13 cellular contexts compared by ENCODE assay signal in genomic region chr11:67435031-67435726, GRCh38. TPM values are rescaled to one million over a fixed set of nuclear protein-coding genes. Genes with fewer than 3 reads are reported as not detected.
DNase-seq lines count a peak whose midpoint lies in the region; ATAC-seq, FAIRE-seq and TF ChIP-seq lines count a peak whose summit lies in the region.
"Had no signal": no experiment of that assay in that cellular context is flagged by ENCODE, and none has a peak within 500 bp of the region (broad histone marks: within the 10 kb centered on the region; RNA-seq: fewer than 3 reads in every experiment).

No MANE protein-coding gene starts in this region.

- no peaks in the 10 kb centered on the region for H3K79me1 ChIP-seq in mesendoderm (ENCODE audit: low read length)

- no peak overlapping the region for H3K18ac ChIP-seq in mesendoderm (ENCODE audit: low read length)

- no peak overlapping the region for H3K4ac ChIP-seq in mesendoderm (ENCODE audit: low read depth, low read length)

- H3K27ac ChIP-seq in CD4-positive, alpha-beta T cell (ENCODE audit: low read depth, low read length) = peak overlapping the region; percentile 94
- no peak overlapping the region for H3K27ac ChIP-seq in mesendoderm (ENCODE audit: low read depth, low read length)
- no peak overlapping the region for H3K27ac ChIP-seq in right lobe of liver
- H3K27ac ChIP-seq: thyroid gland had no signal

- no CpG with 5 or more reads among the region's 26 CpGs for WGBS in mesendoderm (ENCODE audit: extremely low coverage, insufficient coverage, low lambda C conversion rate)
- 69% methylated on average over 2 of the region's 26 CpGs for WGBS in right lobe of liver (ENCODE audit: insufficient coverage, low coverage, low lambda C conversion rate, missing lambda C conversion rate)

- no peak overlapping the region for H4K5ac ChIP-seq in mesendoderm (ENCODE audit: low read length)

- FAIRE-seq in H54 (lab: Jason Lieb, UNC) = no peak

- CTCF ChIA-PET in CD4-positive, alpha-beta T cell (lab: Charles Lee) = no interaction called here
- CTCF ChIA-PET in activated CD8-positive, alpha-beta T cell treated with anti-CD3 and anti-CD28 coated beads, Interleukin-2, amount 10 ng/mL, durations not matched to agents 7 days and 5 days (lab: Charles Lee) = interaction anchor here (1.0 kb wide), 1 partner anchor 71 kb away, joined by 3 read pairs; no protein-coding TSS in a partner anchor

- H4K8ac ChIP-seq in mesendoderm (ENCODE audit: low read depth, low read length) = no peak overlapping the region

- H3K4me3 ChIP-seq in mesendoderm (ENCODE audit: low read length) (no peak overlapping the region), right lobe of liver (no peak overlapping the region)
- H3K4me3 ChIP-seq: thyroid gland had no signal

- H3K27me3 ChIP-seq in CD4-positive, alpha-beta T cell (ENCODE audit: control insufficient read depth, insufficient read depth, low read length) = no peaks in the 10 kb centered on the region
- H3K27me3 ChIP-seq in mesendoderm (ENCODE audit: insufficient read depth, low read length, poor library complexity) (no peaks in the 10 kb centered on the region), right lobe of liver (no peaks in the 10 kb centered on the region)
- H3K27me3 ChIP-seq: thyroid gland had no signal

- ATAC-seq in CD4-positive, alpha-beta T cell (ENCODE audit: poor library complexity) = no peak
- ATAC-seq in activated CD8-positive, alpha-beta T cell treated with anti-CD3 and anti-CD28 coated beads, Interleukin-2, amount 10 ng/mL, durations not matched to agents 7 days and 5 days = no peak
- ATAC-seq in HG03175 (IDR thresholded peaks at IDR 0.05; ENCODE audit: unreplicated experiment) = no peak
- ATAC-seq in right lobe of liver = no peak

- H3K4me3 Mint-ChIP-seq in CD4-positive, alpha-beta T cell = peak overlapping the region; percentile 98
- peak overlapping the region; percentile 84 for H3K4me3 Mint-ChIP-seq in activated CD8-positive, alpha-beta T cell treated with anti-CD3 and anti-CD28 coated beads, Interleukin-2, amount 10 ng/mL, durations not matched to agents 7 days and 5 days
- H3K4me3 Mint-ChIP-seq: nephron had no signal

- H3K9me3 Mint-ChIP-seq in CD4-positive, alpha-beta T cell = no peaks in the 10 kb centered on the region
- no peaks in the 10 kb centered on the region for H3K9me3 Mint-ChIP-seq in activated CD8-positive, alpha-beta T cell treated with anti-CD3 and anti-CD28 coated beads, Interleukin-2, amount 10 ng/mL, durations not matched to agents 7 days and 5 days (ENCODE audit: insufficient read depth)
- H3K9me3 Mint-ChIP-seq: nephron had no signal

- H3K36me3 ChIP-seq in mesendoderm (ENCODE audit: control insufficient read depth, insufficient read depth, low read length) = peaks cover 2% of the 10 kb centered on the region
- peaks cover 0 to 52% (median 11%) of the 10 kb centered on the region in 4 donors for H3K36me3 ChIP-seq in right lobe of liver

- peaks cover 2% of the 10 kb centered on the region for H3K4me1 ChIP-seq in mesendoderm (ENCODE audit: control insufficient read depth, low read depth, low read length)
- H3K4me1 ChIP-seq in right lobe of liver = no peaks in the 10 kb centered on the region

- peak in 1 of 10 experiments; percentile 37 for DNase-seq in CD4-positive, alpha-beta T cell
- DNase-seq in H54 (ENCODE audit: insufficient read length, low spot score) (no peak), mesendoderm (no peak), globus pallidus (ENCODE audit: low spot score) (no peak), NCI-H2171 (lab: John Stamatoyannopoulos, UW) (no peak), right lobe of liver (no peak)
- DNase-seq in activated CD8-positive, alpha-beta T cell treated with anti-CD3 and anti-CD28 coated beads, Interleukin-2, amount 10 ng/mL, durations not matched to agents 7 days and 5 days = peak; percentile 56
- DNase-seq: NCI-H1092 treated with DMSO at 0.1 percent for 48 hours, NCI-H748 treated with DMSO at 0.1 percent for 48 hours, thyroid gland had no signal

- TF ChIP-seq POLR2A in H54 (IDR thresholded peaks at IDR 0.05; ENCODE audit: low read depth, low read length) (0 out of 2 replicates have a peak, but pooled peaks have one; percentile 4), right lobe of liver (IDR thresholded peaks at IDR 0.05) (no peak)

- H3K23ac ChIP-seq in mesendoderm (ENCODE audit: low read length) = no peak overlapping the region

- no peak overlapping the region for H2AK5ac ChIP-seq in mesendoderm (ENCODE audit: low read length)

- H3K79me2 ChIP-seq in mesendoderm (ENCODE audit: control insufficient read depth, insufficient read depth, low read length) = no peaks in the 10 kb centered on the region

- H3K9me3 ChIP-seq in CD4-positive, alpha-beta T cell (ENCODE audit: control insufficient read depth, low read length) = no peaks in the 10 kb centered on the region
- no peaks in the 10 kb centered on the region for H3K9me3 ChIP-seq in right lobe of liver
- H3K9me3 ChIP-seq: thyroid gland had no signal

- H3K27me3 Mint-ChIP-seq in CD4-positive, alpha-beta T cell = no peaks in the 10 kb centered on the region
- no peaks in the 10 kb centered on the region for H3K27me3 Mint-ChIP-seq in activated CD8-positive, alpha-beta T cell treated with anti-CD3 and anti-CD28 coated beads, Interleukin-2, amount 10 ng/mL, durations not matched to agents 7 days and 5 days (ENCODE audit: low read depth)

- H3K4me1 Mint-ChIP-seq in CD4-positive, alpha-beta T cell (ENCODE audit: low read depth) = peaks cover 58% of the 10 kb centered on the region
- peaks cover 54% of the 10 kb centered on the region for H3K4me1 Mint-ChIP-seq in activated CD8-positive, alpha-beta T cell treated with anti-CD3 and anti-CD28 coated beads, Interleukin-2, amount 10 ng/mL, durations not matched to agents 7 days and 5 days (ENCODE audit: low read depth)

- H2BK5ac ChIP-seq in mesendoderm (ENCODE audit: low read length) = no peak overlapping the region

- peak overlapping the region; percentile 11 for H3K56ac ChIP-seq in mesendoderm (ENCODE audit: low read length)

- no peak overlapping the region for H3K9ac ChIP-seq in mesendoderm (ENCODE audit: low read length)

- TF ChIP-seq CTCF in CD4-positive, alpha-beta T cell (IDR thresholded peaks at IDR 0.05) = no peak
- TF ChIP-seq CTCF in right lobe of liver (IDR thresholded peaks at IDR 0.05) = no peak

- H3K27ac Mint-ChIP-seq in CD4-positive, alpha-beta T cell = peak overlapping the region; percentile 78
- peak overlapping the region; percentile 96 for H3K27ac Mint-ChIP-seq in activated CD8-positive, alpha-beta T cell treated with anti-CD3 and anti-CD28 coated beads, Interleukin-2, amount 10 ng/mL, durations not matched to agents 7 days and 5 days
- H3K27ac Mint-ChIP-seq: nephron had no signal

- POLR2A ChIA-PET in CD4-positive, alpha-beta T cell (lab: Charles Lee) = interaction anchor here (1.3 to 17.7 kb wide), 9 partner anchors 9 to 50 kb away, joined by 6 to 411 read pairs (median 87); partner anchors contain the start of genes AIP, CARNS1, PPP1CA and TBC1D10C
- POLR2A ChIA-PET in activated CD8-positive, alpha-beta T cell treated with anti-CD3 and anti-CD28 coated beads, Interleukin-2, amount 10 ng/mL, durations not matched to agents 7 days and 5 days (lab: Charles Lee) = interaction anchor here (0.7 to 8.9 kb wide), 7 partner anchors 10 to 50 kb away, joined by 3 to 109 read pairs (median 5); partner anchors contain the start of genes AIP, PPP1CA, TBC1D10C and TMEM134

- H3K36me3 Mint-ChIP-seq in CD4-positive, alpha-beta T cell (ENCODE audit: low read depth) = peaks cover 68% of the 10 kb centered on the region
- peaks cover 82% of the 10 kb centered on the region for H3K36me3 Mint-ChIP-seq in activated CD8-positive, alpha-beta T cell treated with anti-CD3 and anti-CD28 coated beads, Interleukin-2, amount 10 ng/mL, durations not matched to agents 7 days and 5 days (ENCODE audit: low read depth)

- H2BK120ac ChIP-seq in mesendoderm (ENCODE audit: low read depth, low read length) = no peak overlapping the region

- no peak overlapping the region for H3K4me2 ChIP-seq in mesendoderm (ENCODE audit: low read length)

- intact Hi-C loops in CD4-positive, alpha-beta T cell (cut with DNase I, micrococcal nuclease) = loop anchor here in 1 of 2 experiments (2.0 kb wide), 1 partner anchor 28 kb away; no protein-coding TSS in a partner anchor
- intact Hi-C loops in right lobe of liver (cut with DNase I) = no loop called here

- no peak overlapping the region for H2BK15ac ChIP-seq in mesendoderm (replicated peaks; ENCODE audit: low read depth)

RNA-seq across cellular contexts. Expression of gene PTPRCAP, which starts 2.3 kb away (rescaled TPM):
- total RNA-seq in CD4-positive, alpha-beta T cell = 100 to 1,000 TPM; 129 to 134 TPM
- 100 to 1,000 TPM; 445 to 447 TPM for total RNA-seq in activated CD8-positive, alpha-beta T cell treated with anti-CD3 and anti-CD28 coated beads, Interleukin-2, amount 10 ng/mL, durations not matched to agents 7 days and 5 days
- 0.74 TPM for polyA plus RNA-seq in mesendoderm (2013, experiment 1 of 2)
- polyA plus RNA-seq in mesendoderm (2013, experiment 2 of 2) = 1.1 TPM
- 1 to 10 TPM in 4 of 6 experiments, under 1 TPM in 2; 0.72 to 2.8 (median 2.1) TPM for total RNA-seq in right lobe of liver

RNA-seq across cellular contexts. Expression of gene RPS6KB2, which starts 6.9 kb away (rescaled TPM):
- total RNA-seq in CD4-positive, alpha-beta T cell = 10 to 100 TPM; 69.3 to 72.0 TPM
- total RNA-seq in activated CD8-positive, alpha-beta T cell treated with anti-CD3 and anti-CD28 coated beads, Interleukin-2, amount 10 ng/mL, durations not matched to agents 7 days and 5 days = 10 to 100 TPM; 64.0 to 66.9 TPM
- polyA plus RNA-seq in mesendoderm (2013, experiment 1 of 2) = 26.5 TPM
- polyA plus RNA-seq in mesendoderm (2013, experiment 2 of 2) = 27.8 TPM
- total RNA-seq in right lobe of liver = 10 to 100 TPM; 18.8 to 37.1 (median 27.1) TPM

RNA-seq across cellular contexts. Expression of gene CORO1B, which starts 8.1 kb away (rescaled TPM):
- total RNA-seq in CD4-positive, alpha-beta T cell = 10 to 100 TPM; 25.8 to 30.2 TPM
- total RNA-seq in activated CD8-positive, alpha-beta T cell treated with anti-CD3 and anti-CD28 coated beads, Interleukin-2, amount 10 ng/mL, durations not matched to agents 7 days and 5 days = 100 to 1,000 TPM; 157 to 169 TPM
- polyA plus RNA-seq in mesendoderm (2013, experiment 1 of 2) = 44.3 TPM
- 48.8 TPM for polyA plus RNA-seq in mesendoderm (2013, experiment 2 of 2)
- total RNA-seq in right lobe of liver = 10 to 100 TPM; 28.5 to 58.6 (median 40.4) TPM

RNA-seq across cellular contexts. Expression of gene GPR152, which starts 17.4 kb away (rescaled TPM):
- total RNA-seq in CD4-positive, alpha-beta T cell = not detected
- not detected for total RNA-seq in activated CD8-positive, alpha-beta T cell treated with anti-CD3 and anti-CD28 coated beads, Interleukin-2, amount 10 ng/mL, durations not matched to agents 7 days and 5 days
- not detected for polyA plus RNA-seq in mesendoderm (2013, experiment 1 of 2)
- not detected for polyA plus RNA-seq in mesendoderm (2013, experiment 2 of 2)
- total RNA-seq in right lobe of liver = not detected
- total RNA-seq: T-helper 2 cell treated with Interferon-gamma antibody and Interleukin-4, amounts not matched to agents 100 ng/mL and 5 ng/mL, for 36 hours; thyroid gland had no signal

RNA-seq across cellular contexts. Expression of gene CARNS1, which starts 19.7 kb away (rescaled TPM):
- 1 to 10 TPM; 9.9 to 10.0 TPM for total RNA-seq in CD4-positive, alpha-beta T cell
- total RNA-seq in activated CD8-positive, alpha-beta T cell treated with anti-CD3 and anti-CD28 coated beads, Interleukin-2, amount 10 ng/mL, durations not matched to agents 7 days and 5 days = 1 to 10 TPM; 4.8 to 4.9 TPM
- polyA plus RNA-seq in mesendoderm (2013, experiment 1 of 2) = 0.14 TPM
- polyA plus RNA-seq in mesendoderm (2013, experiment 2 of 2) = 0.18 TPM
- under 1 TPM in 5 of 6 experiments, not detected in 1; 0.12 to 0.31 (median 0.22) TPM for total RNA-seq in right lobe of liver

Comparison
In these comparisons a context has a peak if more than half of its experiments do, and no peak if none do; other contexts are left out.
1. RNA of gene PTPRCAP, which starts 2.3 kb away (total RNA-seq): 445 to 447 TPM in activated CD8-positive, alpha-beta T cell treated with anti-CD3 and anti-CD28 coated beads, Interleukin-2, amount 10 ng/mL, durations not matched to agents 7 days and 5 days and 129 to 134 TPM in CD4-positive, alpha-beta T cell; 0.72 to 2.8 TPM in right lobe of liver; every median in the first group is over 10 times any median in the second.